15 cellular contexts compared by ENCODE assay signal in genomic region chr12:45343269-45344051, GRCh38.
DNase-seq lines count a peak whose midpoint lies in the region; ATAC-seq and TF ChIP-seq lines count a peak whose summit lies in the region.
"Had no signal": no experiment of that assay in that cellular context is flagged by ENCODE, and none has a peak within 500 bp of the region (broad histone marks: within the 10 kb centered on the region; RNA-seq: fewer than 3 reads in every experiment).

No MANE protein-coding gene starts in this region.

- TF ChIP-seq CTCF in right atrium auricular region (IDR thresholded peaks at IDR 0.05) = no peak
- no peak for TF ChIP-seq CTCF in hepatocyte (IDR thresholded peaks at IDR 0.05; ENCODE audit: poor library complexity)

- H3K27me3 ChIP-seq in right atrium auricular region (no peaks in the 10 kb centered on the region), adipocyte (replicated peaks; ENCODE audit: control insufficient read depth, insufficient read depth, low read length) (no peaks in the 10 kb centered on the region), hepatocyte (no peaks in the 10 kb centered on the region)

- no peak overlapping the region for H3K27ac ChIP-seq in right atrium auricular region
- no peak overlapping the region for H3K27ac ChIP-seq in hepatocyte

- no peak for TF ChIP-seq POLR2A in erythroblast (IDR thresholded peaks at IDR 0.05; ENCODE audit: low read length)

- no peak overlapping the region for H3K9ac ChIP-seq in adipocyte (ENCODE audit: low read length)

- H2AFZ ChIP-seq in hepatocyte = no peak overlapping the region

- H3K36me3 ChIP-seq in right atrium auricular region (peaks cover 14% of the 10 kb centered on the region), adipocyte (ENCODE audit: control insufficient read depth, insufficient read depth, low read length, severe bottlenecking) (peaks cover 48% of the 10 kb centered on the region), hepatocyte (replicated peaks; ENCODE audit: insufficient read depth, low read depth) (no peaks in the 10 kb centered on the region)

- WGBS in hepatocyte (ENCODE audit: low lambda C conversion rate, missing lambda C conversion rate) = 90% methylated on average over 6 of the region's 6 CpGs

- no peaks in the 10 kb centered on the region for H4K20me1 ChIP-seq in hepatocyte (ENCODE audit: insufficient read depth, poor library complexity, severe bottlenecking)

- DNase-seq in Right ventricle myocardium superior = peak; percentile 59
- DNase-seq in right atrium auricular region (ENCODE audit: low spot score) = no peak
- DNase-seq in adipocyte (ENCODE audit: low read depth) = peak; percentile 28
- DNase-seq in hepatocyte (ENCODE audit: low spot score) = peak; percentile 24
- no peak for DNase-seq in erythroblast (lab: John Stamatoyannopoulos, UW)
- DNase-seq in cerebellar nuclear complex (lab: John Stamatoyannopoulos, UW) = no peak
- no peak for DNase-seq in NCI-H1417 treated with DMSO at 0.1 percent for 48 hours (lab: John Stamatoyannopoulos, UW)
- no peak for DNase-seq in activated gamma-delta T cell (lab: John Stamatoyannopoulos, UW)
- DNase-seq: activated CD4-positive, alpha-beta T cell treated with anti-CD3 and anti-CD28 coated beads, Interleukin-2, amount 10 ng/mL, durations not matched to agents 24 days and 14 days; activated naive CD4-positive, alpha-beta T cell treated with anti-CD3 and anti-CD28 coated beads, Interleukin-2, amount 10 ng/mL, durations not matched to agents 7 days and 5 days; AML-193; dermis blood vessel endothelial cell; NCI-H345; SIG-M5; stimulated activated CD4-positive, alpha-beta T cell treated with anti-CD3 and anti-CD28 coated beads, Interleukin-15, amount 100 ng/mL, for 24 hours had no signal

- H3K4me1 ChIP-seq in right atrium auricular region (peaks cover 0 to 15% of the 10 kb centered on the region in 2 donors), adipocyte (ENCODE audit: control insufficient read depth, insufficient read depth, low read length) (peaks cover 17% of the 10 kb centered on the region), hepatocyte (ENCODE audit: insufficient read depth) (peaks cover 9% of the 10 kb centered on the region)

- H3K4me2 ChIP-seq in hepatocyte = no peak overlapping the region

- peaks cover 6% of the 10 kb centered on the region for H3K79me2 ChIP-seq in hepatocyte

- ATAC-seq in Right ventricle myocardium superior (ENCODE audit: poor library complexity) = peak; percentile 90

- intact Hi-C loops in Right ventricle myocardium superior (cut with DNase I) = no loop called here

- H3K9me3 ChIP-seq in right atrium auricular region (no peaks in the 10 kb centered on the region), adipocyte (ENCODE audit: control insufficient read depth, low read length) (no peaks in the 10 kb centered on the region), hepatocyte (ENCODE audit: low read depth) (no peaks in the 10 kb centered on the region)

- H3K4me3 ChIP-seq in right atrium auricular region (no peak overlapping the region), adipocyte (ENCODE audit: low read length) (peak overlapping the region; percentile 34), hepatocyte (no peak overlapping the region)

- H3K9me2 ChIP-seq in hepatocyte (replicated peaks; ENCODE audit: insufficient read depth) = no peaks in the 10 kb centered on the region

Comparison
In these comparisons a context has a peak if more than half of its experiments do, and no peak if none do; other contexts are left out.
1. DNase-seq: peak in Right ventricle myocardium superior (single experiment), adipocyte (single experiment) and hepatocyte (single experiment); none in right atrium auricular region (single experiment), erythroblast (0 of 2), cerebellar nuclear complex (0 of 2), NCI-H1417 treated with DMSO at 0.1 percent for 48 hours (single experiment) and activated gamma-delta T cell (single experiment).